Comparison of ENCODE assay signal across 10 cellular contexts in genomic region chr20:44970243-44970757, GRCh38. TPM values are rescaled to one million over a fixed set of nuclear protein-coding genes. Genes with fewer than 3 reads are reported as not detected.
DNase-seq lines count a peak whose midpoint lies in the region; ATAC-seq and TF ChIP-seq lines count a peak whose summit lies in the region.
"Had no signal": no experiment of that assay in that cellular context is flagged by ENCODE, and none has a peak within 500 bp of the region (broad histone marks: within the 10 kb centered on the region; RNA-seq: fewer than 3 reads in every experiment).

No MANE protein-coding gene starts in this region.

- H3F3A ChIP-seq in PC-9 (ENCODE audit: insufficient read depth, low read depth) = 0 out of 2 replicates have a peak, but pooled peaks cover under 1% of the 10 kb centered on the region

- no peak overlapping the region for H3K27ac ChIP-seq in ACC112 (ENCODE audit: low read depth, low read length)
- peak overlapping the region in 2 of 3 donors; percentile 20 to 35 for H3K27ac ChIP-seq in right lobe of liver
- no peak overlapping the region for H3K27ac ChIP-seq in PC-9
- H3K27ac ChIP-seq in aorta (ENCODE audit: low read depth in 1 of 2, low read length in 2 of 2) = no peak overlapping the region

- CTCF ChIA-PET in activated CD4-positive, alpha-beta memory T cell treated with anti-CD3 and anti-CD28 coated beads, Interleukin-2, amount 10 ng/mL, durations not matched to agents 7 days and 5 days (lab: Charles Lee) = interaction anchor here (1.0 to 1.9 kb wide), 2 partner anchors 27 to 74 kb away, joined by 4 read pairs; no protein-coding TSS in a partner anchor
- CTCF ChIA-PET in PC-9 (lab: Charles Lee) = no interaction called here

- H3K36me3 Mint-ChIP-seq in HFFc6 (ENCODE audit: low read depth) = peaks cover 23% of the 10 kb centered on the region
- peaks cover 75% of the 10 kb centered on the region for H3K36me3 Mint-ChIP-seq in activated CD4-positive, alpha-beta memory T cell treated with anti-CD3 and anti-CD28 coated beads, Interleukin-2, amount 10 ng/mL, durations not matched to agents 7 days and 5 days (ENCODE audit: low read depth)

- H3K36me3 ChIP-seq in ACC112 (ENCODE audit: insufficient read depth, low read length) (peaks cover 18% of the 10 kb centered on the region), right lobe of liver (peaks cover 0 to 34% (median 13%) of the 10 kb centered on the region in 4 donors), PC-9 (ENCODE audit: low read depth) (peaks cover 20% of the 10 kb centered on the region), aorta (ENCODE audit: control insufficient read depth in 1 of 2, insufficient read depth in 2 of 2, low read length in 1 of 2) (peaks cover 0 to 2% of the 10 kb centered on the region in 2 donors)

- H3K79me2 ChIP-seq in ACC112 (ENCODE audit: control insufficient read depth, insufficient read depth, low read length, unreplicated experiment) = peaks cover 49% of the 10 kb centered on the region
- H3K79me2 ChIP-seq in PC-9 (ENCODE audit: low read depth) = peaks cover 55% of the 10 kb centered on the region

- TF ChIP-seq CTCF in HFFc6 (IDR thresholded peaks at IDR 0.05) (no peak), right lobe of liver (IDR thresholded peaks at IDR 0.05) (no peak), PC-9 (conservative IDR thresholded peaks at IDR 0.05) (no peak)

- BruUV-seq in PC-9 (replicated peaks; lab: Mats Ljungman, UMichigan) = no TSS peak

- H4K20me1 ChIP-seq in PC-9 (ENCODE audit: insufficient read depth) = peaks cover 6% of the 10 kb centered on the region; the same call in 1 of the 2 replicates

- TF ChIP-seq POLR2A in right lobe of liver (IDR thresholded peaks at IDR 0.05) = no peak

- POLR2A ChIA-PET in activated CD4-positive, alpha-beta memory T cell treated with anti-CD3 and anti-CD28 coated beads, Interleukin-2, amount 10 ng/mL, durations not matched to agents 7 days and 5 days (lab: Charles Lee) = interaction anchor here (0.6 to 2.7 kb wide), 9 partner anchors 9 to 1095 kb away, joined by 3 to 22 read pairs (median 5); partner anchors contain the start of genes TOMM34 and YWHAB
- POLR2A ChIA-PET in PC-9 (lab: Charles Lee; ENCODE audit: unreplicated experiment) = no interaction called here

- peak overlapping the region; percentile 27; the same call in 1 of the 2 replicates for H3K4me3 Mint-ChIP-seq in HFFc6
- H3K4me3 Mint-ChIP-seq in activated CD4-positive, alpha-beta memory T cell treated with anti-CD3 and anti-CD28 coated beads, Interleukin-2, amount 10 ng/mL, durations not matched to agents 7 days and 5 days = peak overlapping the region; percentile 76

- 27% methylated on average over 1 of the region's 1 CpG for WGBS in right lobe of liver (ENCODE audit: insufficient coverage, low coverage, low lambda C conversion rate, missing lambda C conversion rate)
- WGBS in aorta, 2 donors = 27 to 32% methylated on average over 1 of the region's 1 CpG

- H3K4me3 ChIP-seq in ACC112 (ENCODE audit: low read depth, low read length) = peak overlapping the region; percentile 45
- no peak overlapping the region for H3K4me3 ChIP-seq in right lobe of liver
- no peak overlapping the region for H3K4me3 ChIP-seq in PC-9
- no peak overlapping the region for H3K4me3 ChIP-seq in aorta (ENCODE audit: low read length in 2 of 2)

- H2AFZ ChIP-seq in ACC112 (ENCODE audit: low read length, unreplicated experiment) (no peak overlapping the region), PC-9 (no peak overlapping the region)

- no peaks in the 10 kb centered on the region for H3K9me3 Mint-ChIP-seq in HFFc6
- no peaks in the 10 kb centered on the region for H3K9me3 Mint-ChIP-seq in activated CD4-positive, alpha-beta memory T cell treated with anti-CD3 and anti-CD28 coated beads, Interleukin-2, amount 10 ng/mL, durations not matched to agents 7 days and 5 days

- peaks cover 3% of the 10 kb centered on the region for H3K27me3 Mint-ChIP-seq in HFFc6 (ENCODE audit: insufficient read depth)
- no peaks in the 10 kb centered on the region for H3K27me3 Mint-ChIP-seq in activated CD4-positive, alpha-beta memory T cell treated with anti-CD3 and anti-CD28 coated beads, Interleukin-2, amount 10 ng/mL, durations not matched to agents 7 days and 5 days

- H3K4me2 ChIP-seq in PC-9 = no peak overlapping the region

- no peaks in the 10 kb centered on the region for H3K9me2 ChIP-seq in PC-9 (ENCODE audit: insufficient read depth)

- H3K27ac Mint-ChIP-seq in HFFc6 = peak overlapping the region; percentile 26; the same call in 1 of the 2 replicates
- H3K27ac Mint-ChIP-seq in activated CD4-positive, alpha-beta memory T cell treated with anti-CD3 and anti-CD28 coated beads, Interleukin-2, amount 10 ng/mL, durations not matched to agents 7 days and 5 days = peak overlapping the region; percentile 93

- intact Hi-C loops in right lobe of liver (cut with DNase I) = no loop called here
- intact Hi-C loops in PC-9 (cut with micrococcal nuclease; ENCODE audit: unreplicated experiment) = no loop called here
- intact Hi-C loops in aorta (cut with DNase I) = no loop called here

- DNase-seq in HFFc6 = no peak
- DNase-seq in activated CD4-positive, alpha-beta memory T cell treated with anti-CD3 and anti-CD28 coated beads, Interleukin-2, amount 10 ng/mL, durations not matched to agents 7 days and 5 days = no peak
- no peak for DNase-seq in right lobe of liver
- no peak for DNase-seq in activated effector memory CD4-positive, alpha-beta T cell treated with anti-CD3 and anti-CD28 coated beads, Interleukin-2, amount 50 U/mL, for 16 hours
- no peak for DNase-seq in PC-9
- no peak for DNase-seq in aorta
- DNase-seq: NCI-H146, PC-3 had no signal

- H3K27me3 ChIP-seq in ACC112 (ENCODE audit: insufficient read depth, low read length) (no peaks in the 10 kb centered on the region), right lobe of liver (no peaks in the 10 kb centered on the region), PC-9 (ENCODE audit: insufficient read depth, low read depth) (no peaks in the 10 kb centered on the region), aorta (ENCODE audit: control insufficient read depth in 1 of 2, insufficient read depth in 2 of 2, low read length in 1 of 2) (no peaks in the 10 kb centered on the region)

- peaks cover 31% of the 10 kb centered on the region for H3K4me1 ChIP-seq in ACC112 (ENCODE audit: control insufficient read depth, insufficient read depth, low read length, unreplicated experiment)
- H3K4me1 ChIP-seq in right lobe of liver = peaks cover 0 to 23% (median 0%) of the 10 kb centered on the region in 4 donors
- H3K4me1 ChIP-seq in PC-9 (replicated peaks; ENCODE audit: insufficient read depth) = peaks cover 25% of the 10 kb centered on the region
- peaks cover 0 to 2% of the 10 kb centered on the region in 2 donors for H3K4me1 ChIP-seq in aorta (ENCODE audit: control insufficient read depth in 1 of 2, insufficient read depth in 2 of 2, low read length in 2 of 2)

- no peaks in the 10 kb centered on the region for H3K9me3 ChIP-seq in right lobe of liver
- no peaks in the 10 kb centered on the region for H3K9me3 ChIP-seq in PC-9 (ENCODE audit: insufficient read depth, low read depth)
- no peaks in the 10 kb centered on the region for H3K9me3 ChIP-seq in aorta (ENCODE audit: control insufficient read depth, low read length)

- ATAC-seq in right lobe of liver (no peak), HG02642 (IDR thresholded peaks at IDR 0.05; ENCODE audit: poor library complexity, unreplicated experiment) (no peak), aorta (ENCODE audit: low FRiP score) (no peak)
- ATAC-seq: PC-3 had no signal

- H3K4me1 Mint-ChIP-seq in HFFc6 (ENCODE audit: low read depth) = peaks cover 68% of the 10 kb centered on the region
- peaks cover 57% of the 10 kb centered on the region for H3K4me1 Mint-ChIP-seq in activated CD4-positive, alpha-beta memory T cell treated with anti-CD3 and anti-CD28 coated beads, Interleukin-2, amount 10 ng/mL, durations not matched to agents 7 days and 5 days

RNA-seq across cellular contexts. Expression of gene STK4, which starts 4.0 kb away (rescaled TPM):
- total RNA-seq in HFFc6 (2021; fragmentation: NEBNext Ultra II Directional; extraction: Animal tissue kit (Norgen Biotek cat#: 25700)) = 10 to 100 TPM; 34.3 to 46.6 (median 36.6) TPM
- total RNA-seq in activated CD4-positive, alpha-beta memory T cell treated with anti-CD3 and anti-CD28 coated beads, Interleukin-2, amount 10 ng/mL, durations not matched to agents 7 days and 5 days = 100 to 1,000 TPM; 204 to 213 TPM
- total RNA-seq in right lobe of liver (10 to 100 TPM in 5 of 6 experiments, 1 to 10 TPM in 1; 9.7 to 17.5 (median 13.4) TPM), PC-9 (2021) (43.7 and 60.9 TPM in 2 replicates), aorta (10 to 100 TPM; 40.1 to 41.0 TPM)
- polyA plus RNA-seq in aorta = 1 to 10 TPM; 5.4 to 9.8 TPM

RNA-seq across cellular contexts. Expression of gene TOMM34, which starts 10.1 kb away (rescaled TPM):
- total RNA-seq in HFFc6 (2021; fragmentation: NEBNext Ultra II Directional; extraction: Animal tissue kit (Norgen Biotek cat#: 25700)) = 10 to 100 TPM; 88.5 to 96.5 (median 93.0) TPM
- total RNA-seq in activated CD4-positive, alpha-beta memory T cell treated with anti-CD3 and anti-CD28 coated beads, Interleukin-2, amount 10 ng/mL, durations not matched to agents 7 days and 5 days = 10 to 100 TPM; 16.0 to 16.4 TPM
- total RNA-seq in right lobe of liver (10 to 100 TPM in 3 of 6 experiments, 1 to 10 TPM in 3; 6.7 to 17.7 (median 10.0) TPM), PC-9 (2021) (65.9 and 71.1 TPM in 2 replicates), aorta (10 to 100 TPM; 11.6 to 13.4 TPM)
- polyA plus RNA-seq in aorta = 1 to 10 TPM; 5.1 to 7.9 TPM

Comparison
In these comparisons a context has a peak if more than half of its experiments do, and no peak if none do; other contexts are left out.
1. H3K27ac ChIP-seq: peak in right lobe of liver (2 of 3); none in ACC112 (single experiment), PC-9 (single experiment) and aorta (0 of 2).